Comparison of ENCODE assay signal across 18 cellular contexts in the genomic region with DNA sequence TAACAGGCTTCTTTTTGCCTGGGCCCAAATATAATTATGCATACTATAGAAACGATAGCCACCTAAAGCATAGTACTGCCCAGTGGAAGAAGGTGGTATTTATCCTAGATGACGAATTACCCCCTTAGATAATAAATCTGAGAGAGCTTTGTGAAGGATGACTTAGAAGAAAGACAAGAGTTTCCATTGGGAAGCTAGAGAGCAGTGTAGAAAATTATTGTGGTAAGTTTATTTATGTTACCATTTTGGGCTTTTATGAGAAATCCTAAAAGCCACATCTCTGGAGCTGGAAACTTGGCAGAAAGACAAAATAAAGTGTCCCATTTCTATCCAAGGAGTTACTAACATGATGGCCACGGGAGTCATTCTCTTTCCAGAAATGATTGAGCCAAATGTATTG.
DNase-seq lines count a peak whose midpoint lies in the region; ATAC-seq and TF ChIP-seq lines count a peak whose summit lies in the region.
"Had no signal": no experiment of that assay in that cellular context is flagged by ENCODE, and none has a peak within 500 bp of the region (broad histone marks: within the 10 kb centered on the region; RNA-seq: fewer than 3 reads in every experiment).

No MANE protein-coding gene starts in this region.

- H3K23ac ChIP-seq in mesenchymal stem cell (ENCODE audit: low read length in 2 of 2), result no peak overlapping the region

- no peak overlapping the region for H4K91ac ChIP-seq in mesenchymal stem cell (ENCODE audit: low read length)

- H2BK12ac ChIP-seq in mesenchymal stem cell (ENCODE audit: low read length in 2 of 2), result no peak overlapping the region

- H2AFZ ChIP-seq in mesenchymal stem cell (ENCODE audit: low read depth, low read length), result no peak overlapping the region

- no peaks in the 10 kb centered on the region for H3K79me1 ChIP-seq in mesenchymal stem cell (replicated peaks; ENCODE audit: low read length, poor library complexity, severe bottlenecking)

- intact Hi-C loops in vagina (cut with DNase I), result no loop called here
- intact Hi-C loops in heart right ventricle (cut with DNase I), result no loop called here

- H3K4me3 ChIP-seq in mesenchymal stem cell (ENCODE audit: insufficient read depth in 1 of 2, low read depth in 1 of 2, low read length in 2 of 2), result no peak overlapping the region
- no peak overlapping the region for H3K4me3 ChIP-seq in vagina
- H3K4me3 ChIP-seq in heart right ventricle, result no peak overlapping the region
- H3K4me3 ChIP-seq: BLaER1 had no signal

- no peak overlapping the region for H3K18ac ChIP-seq in mesenchymal stem cell (ENCODE audit: low read depth in 1 of 2, low read length in 2 of 2)

- H3K9ac ChIP-seq in mesenchymal stem cell (ENCODE audit: low read length), result no peak overlapping the region
- H3K9ac ChIP-seq: BLaER1 had no signal

- H3K36me3 ChIP-seq in mesenchymal stem cell (ENCODE audit: control insufficient read depth in 1 of 2, insufficient read depth in 2 of 2, low read depth in 1 of 2, low read length in 2 of 2) (no peaks in the 10 kb centered on the region), vagina (no peaks in the 10 kb centered on the region), heart right ventricle (no peaks in the 10 kb centered on the region)
- H3K36me3 ChIP-seq: BLaER1 had no signal

- no peak overlapping the region for H2BK15ac ChIP-seq in mesenchymal stem cell (ENCODE audit: low read depth, poor library complexity, severe bottlenecking)

- ATAC-seq in heart right ventricle, result no peak
- ATAC-seq: CD8-positive, alpha-beta T cell; HCT116 had no signal

- no peak overlapping the region for H2BK120ac ChIP-seq in mesenchymal stem cell (ENCODE audit: low read depth, low read length)

- DNase-seq in NCI-H2227 treated with DMSO at 0.1 percent for 48 hours (lab: John Stamatoyannopoulos, UW) (peak; percentile 1), NCI-H2227 (lab: John Stamatoyannopoulos, UW; ENCODE audit: unreplicated experiment) (no peak), mesenchymal stem cell (peak; percentile 9), vagina (ENCODE audit: extremely low spot score in 2 of 2) (no peak), heart right ventricle (no peak), NCI-H1417 treated with DMSO at 0.1 percent for 48 hours (lab: John Stamatoyannopoulos, UW) (no peak)
- DNase-seq: Caco-2; CD4-positive, CD25-positive, alpha-beta regulatory T cell; CD8-positive, alpha-beta T cell; DMS153; DND-41; GOT3; H9; HFFc6 had no signal

- no peak overlapping the region for H3K4me2 ChIP-seq in mesenchymal stem cell (ENCODE audit: low read length, poor library complexity, severe bottlenecking)
- H3K4me2 ChIP-seq: BLaER1 had no signal

- no peaks in the 10 kb centered on the region for H3K9me3 ChIP-seq in mesenchymal stem cell (ENCODE audit: control insufficient read depth, low read length)
- no peaks in the 10 kb centered on the region for H3K9me3 ChIP-seq in vagina
- peaks cover 0 to 8% (median 0%) of the 10 kb centered on the region in 11 donors for H3K9me3 ChIP-seq in heart right ventricle
- H3K9me3 ChIP-seq: Caco-2 had no signal

- no peak for TF ChIP-seq POLR2A in vagina (IDR thresholded peaks at IDR 0.05)

- H3K4me1 ChIP-seq in mesenchymal stem cell (ENCODE audit: control insufficient read depth, insufficient read depth, low read depth, low read length), result peaks cover 5% of the 10 kb centered on the region
- peaks cover 8% of the 10 kb centered on the region for H3K4me1 ChIP-seq in vagina
- peaks cover 0 to 10% (median 0%) of the 10 kb centered on the region in 9 donors for H3K4me1 ChIP-seq in heart right ventricle
- H3K4me1 ChIP-seq: BLaER1, Caco-2 had no signal

- H4K8ac ChIP-seq in mesenchymal stem cell (ENCODE audit: low read length), result no peak overlapping the region

- H3K14ac ChIP-seq in mesenchymal stem cell (ENCODE audit: low read length in 2 of 2), result no peak overlapping the region

- no peak for TF ChIP-seq CTCF in vagina (IDR thresholded peaks at IDR 0.05)
- TF ChIP-seq CTCF in heart right ventricle (IDR thresholded peaks at IDR 0.05), result no peak

- H3K27ac ChIP-seq in mesenchymal stem cell (ENCODE audit: low read length, poor library complexity, severe bottlenecking) (no peak overlapping the region), vagina (peak overlapping the region; percentile 12), heart right ventricle (no peak overlapping the region)
- H3K27ac ChIP-seq: 22Rv1, BLaER1, C4-2B had no signal

- H2BK5ac ChIP-seq in mesenchymal stem cell (ENCODE audit: low read depth, low read length, poor library complexity, severe bottlenecking), result no peak overlapping the region

- H3K27me3 ChIP-seq in mesenchymal stem cell (ENCODE audit: control insufficient read depth in 1 of 2, insufficient read depth in 1 of 2, low read length in 2 of 2), result no peaks in the 10 kb centered on the region
- no peaks in the 10 kb centered on the region for H3K27me3 ChIP-seq in vagina
- no peaks in the 10 kb centered on the region for H3K27me3 ChIP-seq in heart right ventricle
- H3K27me3 ChIP-seq: BLaER1 had no signal

- 95% methylated on average over 3 of the region's 3 CpGs for WGBS in mesenchymal stem cell
- WGBS in heart right ventricle, 2 donors, result 79 to 88% methylated on average over 3 of the region's 3 CpGs

- H3K4ac ChIP-seq in mesenchymal stem cell (ENCODE audit: low read depth in 1 of 2, low read length in 2 of 2), result no peak overlapping the region

- H2AK5ac ChIP-seq in mesenchymal stem cell (ENCODE audit: low read length, severe bottlenecking), result no peak overlapping the region

Comparison
In these comparisons a context has a peak if more than half of its experiments do, and no peak if none do; other contexts are left out.
1. DNase-seq: peak in NCI-H2227 treated with DMSO at 0.1 percent for 48 hours (single experiment) and mesenchymal stem cell (single experiment); none in NCI-H2227 (single experiment), vagina (0 of 2), heart right ventricle (0 of 2) and NCI-H1417 treated with DMSO at 0.1 percent for 48 hours (single experiment).